Comparison of ENCODE assay signal across 16 cellular contexts in genomic region chr5:914174-914573, GRCh38.
"Had no signal": no experiment of that assay in that cellular context is flagged by ENCODE, and none has a peak within 500 bp of the region (broad histone marks: within the 10 kb centered on the region; RNA-seq: fewer than 3 reads in every experiment).

No MANE protein-coding gene starts in this region.

- H3K9me3 Mint-ChIP-seq: activated naive CD4-positive, alpha-beta T cell treated with anti-CD3 and anti-CD28 coated beads, Interleukin-2, amount 50 U/mL, for 24 hours; natural killer cell treated with Interleukin-12 subunit alpha and Interleukin-12 subunit beta and Interleukin-15 and Interleukin-18, amount 100 ng/mL, for 72 hours had no signal

- H3K27me3 Mint-ChIP-seq: activated CD4-positive, alpha-beta T cell treated with anti-CD3 and anti-CD28 coated beads for 36 hours; activated naive CD4-positive, alpha-beta T cell treated with anti-CD3 and anti-CD28 coated beads, Interleukin-2, amount 50 U/mL, for 24 hours; natural killer cell treated with Interleukin-12 subunit alpha and Interleukin-12 subunit beta and Interleukin-15 and Interleukin-18, amount 100 ng/mL, for 72 hours had no signal

- H3K27me3 ChIP-seq: cardiac muscle cell, esophagus squamous epithelium, left lung, spleen, testis, transverse colon had no signal

- H3K27ac Mint-ChIP-seq: activated CD4-positive, alpha-beta T cell treated with anti-CD3 and anti-CD28 coated beads for 36 hours; activated naive CD4-positive, alpha-beta T cell treated with anti-CD3 and anti-CD28 coated beads, Interleukin-2, amount 50 U/mL, for 24 hours had no signal

- DNase-seq: activated CD4-positive, alpha-beta T cell treated with anti-CD3 and anti-CD28 coated beads for 36 hours; activated CD4-positive, CD25-positive, alpha-beta regulatory T cell; activated CD8-positive, alpha-beta memory T cell treated with anti-CD3 and anti-CD28 coated beads for 24 hours; activated gamma-delta T cell treated with Interleukin-2 at 50 U/mL for 16 hours; esophagus squamous epithelium; left lung; mucosa of descending colon; right cardiac atrium; spleen; stimulated activated naive CD8-positive, alpha-beta T cell treated with anti-CD3 and anti-CD28 coated beads, Interleukin-15, Interleukin-2, amounts not matched to agents 100 U/mL and 50 U/mL, for 24 hours; T-helper 1 cell; testis; transverse colon had no signal

- H3K4me3 Mint-ChIP-seq: activated CD4-positive, alpha-beta T cell treated with anti-CD3 and anti-CD28 coated beads for 36 hours; activated naive CD4-positive, alpha-beta T cell treated with anti-CD3 and anti-CD28 coated beads, Interleukin-2, amount 50 U/mL, for 24 hours; natural killer cell treated with Interleukin-12 subunit alpha and Interleukin-12 subunit beta and Interleukin-15 and Interleukin-18, amount 100 ng/mL, for 72 hours had no signal

- H3K27ac ChIP-seq: cardiac muscle cell, esophagus squamous epithelium, left lung, spleen, testis, transverse colon had no signal

- H3K9me3 ChIP-seq: esophagus squamous epithelium, left lung, mucosa of descending colon, spleen, testis, transverse colon had no signal

- H3K4me1 ChIP-seq: left lung, spleen, transverse colon had no signal

- H3K36me3 Mint-ChIP-seq: activated naive CD4-positive, alpha-beta T cell treated with anti-CD3 and anti-CD28 coated beads, Interleukin-2, amount 50 U/mL, for 24 hours; natural killer cell treated with Interleukin-12 subunit alpha and Interleukin-12 subunit beta and Interleukin-15 and Interleukin-18, amount 100 ng/mL, for 72 hours had no signal

- ATAC-seq: activated CD4-positive, alpha-beta T cell treated with anti-CD3 and anti-CD28 coated beads for 36 hours; left lung; mucosa of descending colon; natural killer cell treated with Interleukin-12 subunit alpha and Interleukin-12 subunit beta and Interleukin-15 and Interleukin-18, amount 100 ng/mL, for 72 hours; right cardiac atrium; stimulated activated naive CD8-positive, alpha-beta T cell treated with anti-CD3 and anti-CD28 coated beads, Interleukin-15, Interleukin-2, amounts not matched to agents 100 U/mL and 50 U/mL, for 24 hours had no signal
